19 cellular contexts compared by ENCODE assay signal in genomic region chr7:73646785-73647724, GRCh38. TPM values are rescaled to one million over a fixed set of nuclear protein-coding genes. Genes with fewer than 3 reads are reported as not detected.
A peak's percentile ranks its signal among the peaks of the same experiment; 100 is the strongest.
DNase-seq lines count a peak whose midpoint lies in the region; ATAC-seq, FAIRE-seq and TF ChIP-seq lines count a peak whose summit lies in the region.
"Had no signal": no experiment of that assay in that cellular context is flagged by ENCODE, and none has a peak within 500 bp of the region (broad histone marks: within the 10 kb centered on the region; RNA-seq: fewer than 3 reads in every experiment).

No MANE protein-coding gene starts in this region.

- no peak overlapping the region for H3K4me3 ChIP-seq in IMR-90 (ENCODE audit: insufficient read depth, low read depth, low read length)
- peak overlapping the region; percentile 65 for H3K4me3 ChIP-seq in neural cell (ENCODE audit: low read length)

- no peak overlapping the region for H4K8ac ChIP-seq in IMR-90 (ENCODE audit: low read depth in 2 of 2, low read length in 2 of 2)

- no peak overlapping the region for H2BK20ac ChIP-seq in IMR-90 (ENCODE audit: low read depth, low read length)

- peaks cover 6% of the 10 kb centered on the region for H3K4me1 Mint-ChIP-seq in CD4-positive, alpha-beta T cell (ENCODE audit: low read depth)

- H2AK5ac ChIP-seq in IMR-90 (ENCODE audit: low read depth, low read length), result no peak overlapping the region

- H3K79me2 ChIP-seq in neural cell (replicated peaks; ENCODE audit: insufficient read depth, low read length), result no peaks in the 10 kb centered on the region

- dilution Hi-C loops in IMR-90 (cut with HindIII; ENCODE audit: low sequenced_read_pairs, unreplicated experiment), result no loop called here

- H2AK9ac ChIP-seq in IMR-90 (replicated peaks; ENCODE audit: low read depth, low read length, poor library complexity), result no peak overlapping the region

- H3K4ac ChIP-seq in IMR-90 (ENCODE audit: low read depth, low read length), result no peak overlapping the region

- no peak overlapping the region for H4K91ac ChIP-seq in IMR-90 (ENCODE audit: insufficient read depth, low read depth, low read length)

- FAIRE-seq in RCC 7860 (lab: Jason Lieb, UNC), result no peak
- FAIRE-seq: pancreas had no signal

- no peak overlapping the region for H3K14ac ChIP-seq in IMR-90 (replicated peaks; ENCODE audit: low read depth, low read length)

- no CpG with 5 or more reads among the region's 16 CpGs for WGBS in IMR-90 (ENCODE audit: extremely low coverage in 2 of 2, insufficient read length in 1 of 2), 2 experiments

- H3K23ac ChIP-seq in IMR-90 (ENCODE audit: low read depth, low read length), result no peak overlapping the region

- H3K9me2 ChIP-seq in neural cell (ENCODE audit: insufficient read depth, low read length), result no peaks in the 10 kb centered on the region

- no peak for DNase-seq in CD4-positive, alpha-beta T cell
- DNase-seq in IMR-90 (no peak), EL (no peak), RCC 7860 (ENCODE audit: low spot score) (no peak), GM10248 (ENCODE audit: extremely low spot score) (no peak)
- DNase-seq: activated CD4-positive, CD25-positive, alpha-beta regulatory T cell; effector CD4-positive, alpha-beta T cell; GF-D8; Karpas-422; left lung; stimulated activated CD4-positive, alpha-beta T cell treated with anti-CD3 and anti-CD28 coated beads, Interleukin-1b, Interleukin-23, amount 100 ng/mL, for 48 hours had no signal

- no peaks in the 10 kb centered on the region for H3K79me1 ChIP-seq in IMR-90 (ENCODE audit: low read depth in 1 of 2, low read length in 2 of 2)

- H3K9me1 ChIP-seq in IMR-90 (ENCODE audit: insufficient read depth, low read length), result no peaks in the 10 kb centered on the region

- TF ChIP-seq EP300 in neural cell (conservative IDR thresholded peaks at IDR 0.05; ENCODE audit: poor library complexity, severe bottlenecking), result no peak

- peaks cover 76% of the 10 kb centered on the region for H3K27me3 Mint-ChIP-seq in CD4-positive, alpha-beta T cell

- no peaks in the 10 kb centered on the region for H3F3A ChIP-seq in neural cell (ENCODE audit: insufficient read depth, low read length, poor library complexity, severe bottlenecking)

- intact Hi-C loops in CD4-positive, alpha-beta T cell (cut with DNase I, micrococcal nuclease), result loop anchor here in 1 of 2 experiments (5.0 kb wide), 1 partner anchor 80 kb away; no protein-coding TSS in a partner anchor
- intact Hi-C loops in IMR-90 (cut with micrococcal nuclease), result no loop called here

- H4K5ac ChIP-seq in IMR-90 (ENCODE audit: low read depth, low read length), result no peak overlapping the region

- H3K9ac ChIP-seq in IMR-90 (ENCODE audit: low read depth, low read length) (no peak overlapping the region), neural cell (ENCODE audit: low read length) (no peak overlapping the region)

- TF ChIP-seq POLR2A in IMR-90 (IDR thresholded peaks at IDR 0.05; ENCODE audit: low read depth, low read length), result no peak

- TF ChIP-seq RAD21 in IMR-90 (IDR thresholded peaks at IDR 0.05; ENCODE audit: low read length) (no peak), neural cell (conservative IDR thresholded peaks at IDR 0.05) (no peak)

- CTCF ChIA-PET in CD4-positive, alpha-beta T cell (lab: Charles Lee), result interaction anchor here (0.5 kb wide), 1 partner anchor 134 kb away, joined by 3 read pairs; no protein-coding TSS in a partner anchor
- CTCF ChIA-PET in IMR-90 (lab: Yijun Ruan, JAX) (interaction anchor here (1.3 kb wide), 1 partner anchor 17 kb away, joined by 4 read pairs; no protein-coding TSS in a partner anchor), GM10248 (lab: Yijun Ruan, JAX) (interaction anchor here (1.4 to 3.7 kb wide), 2 partner anchors 9 to 40 kb away, joined by 3 to 11 read pairs; no protein-coding TSS in a partner anchor)

- no peak overlapping the region for H3K27ac Mint-ChIP-seq in CD4-positive, alpha-beta T cell

- no peaks in the 10 kb centered on the region for H3K9me3 Mint-ChIP-seq in CD4-positive, alpha-beta T cell

- no peaks in the 10 kb centered on the region; the same call in 1 of the 2 replicates for H3K4me1 ChIP-seq in IMR-90 (ENCODE audit: control insufficient read depth, insufficient read depth, low read length)
- H3K4me1 ChIP-seq: pancreas had no signal

- no peak overlapping the region for H2BK15ac ChIP-seq in IMR-90 (ENCODE audit: low read depth, low read length)

- TF ChIP-seq CTCF in CD4-positive, alpha-beta T cell (IDR thresholded peaks at IDR 0.05), result no peak
- TF ChIP-seq CTCF in IMR-90 (conservative IDR thresholded peaks at IDR 0.05; ENCODE audit: low read depth, low read length), result no peak
- TF ChIP-seq CTCF in neural cell (IDR thresholded peaks at IDR 0.05; ENCODE audit: poor library complexity, severe bottlenecking), result no peak
- TF ChIP-seq CTCF in GM10248 (IDR thresholded peaks at IDR 0.05; ENCODE audit: control extremely low read depth, extremely low read depth, low read depth, missing control alignments), result no peak

- no peak overlapping the region for H3K4me2 ChIP-seq in IMR-90 (ENCODE audit: low read depth, low read length)
- H3K4me2 ChIP-seq in neural cell (ENCODE audit: low read length), result no peak overlapping the region

- no TSS peak for BruUV-seq in IMR-90 (replicated peaks; lab: Mats Ljungman, UMichigan)

- no peaks in the 10 kb centered on the region for H3K36me3 ChIP-seq in IMR-90 (ENCODE audit: control insufficient read depth, insufficient read depth, low read length)
- H3K36me3 ChIP-seq in neural cell (ENCODE audit: insufficient read depth, low read length), result no peaks in the 10 kb centered on the region
- H3K36me3 ChIP-seq: ascending aorta, gastroesophageal sphincter, left lung, pancreas had no signal

- no peak for ATAC-seq in CD4-positive, alpha-beta T cell (ENCODE audit: poor library complexity)
- ATAC-seq in IMR-90 (ENCODE audit: low read depth) (no peak), esophagus mucosa (peak; percentile 6), GM21360 (IDR thresholded peaks at IDR 0.05; ENCODE audit: unreplicated experiment) (no peak)

- no peak overlapping the region for H3K18ac ChIP-seq in IMR-90 (ENCODE audit: low read depth, low read length)

- no peak overlapping the region for H3K27ac ChIP-seq in CD4-positive, alpha-beta T cell (ENCODE audit: low read depth, low read length)
- H3K27ac ChIP-seq in IMR-90 (ENCODE audit: insufficient read depth, low read length), result no peak overlapping the region
- H3K27ac ChIP-seq in neural cell (ENCODE audit: low read length), result no peak overlapping the region
- H3K27ac ChIP-seq: ascending aorta, gastroesophageal sphincter, left lung, pancreas, SK-N-MC had no signal

- POLR2A ChIA-PET in CD4-positive, alpha-beta T cell (lab: Charles Lee), result no interaction called here
- POLR2A ChIA-PET in IMR-90 (lab: Charles Lee; ENCODE audit: unreplicated experiment), result no interaction called here
- POLR2A ChIA-PET in GM10248 (lab: Yijun Ruan, JAX), result no interaction called here

- H3K36me3 Mint-ChIP-seq in CD4-positive, alpha-beta T cell (ENCODE audit: low read depth), result no peaks in the 10 kb centered on the region

- no peak overlapping the region for H2BK120ac ChIP-seq in IMR-90 (ENCODE audit: low read depth, low read length)

- peak overlapping the region; percentile 25 for H3K4me3 Mint-ChIP-seq in CD4-positive, alpha-beta T cell

- H3K27me3 ChIP-seq in CD4-positive, alpha-beta T cell (ENCODE audit: control insufficient read depth, insufficient read depth, low read length), result peaks cover 57% of the 10 kb centered on the region
- H3K27me3 ChIP-seq in IMR-90 (ENCODE audit: control insufficient read depth, insufficient read depth, low read length), result peaks cover 78% of the 10 kb centered on the region
- peaks cover 44% of the 10 kb centered on the region for H3K27me3 ChIP-seq in neural cell (ENCODE audit: insufficient read depth, low read depth, low read length)
- H3K27me3 ChIP-seq: pancreas had no signal

- in situ Hi-C loops in IMR-90 (cut with MboI; ENCODE audit: low sequenced_read_pairs), result no loop called here

- H3K56ac ChIP-seq in IMR-90 (ENCODE audit: extremely low read depth, insufficient read depth, low read length), result no peak overlapping the region

- H2AFZ ChIP-seq in IMR-90 (replicated peaks; ENCODE audit: low read length, poor library complexity) (peak overlapping the region; percentile 63), neural cell (ENCODE audit: low read depth, low read length) (no peak overlapping the region)

- H2BK5ac ChIP-seq in IMR-90 (ENCODE audit: low read depth, low read length, poor library complexity, severe bottlenecking), result no peak overlapping the region

- peaks cover under 1% of the 10 kb centered on the region for H3K9me3 ChIP-seq in CD4-positive, alpha-beta T cell (ENCODE audit: control insufficient read depth, low read length)
- H3K9me3 ChIP-seq in IMR-90 (ENCODE audit: control insufficient read depth, insufficient read depth, low read length) (no peaks in the 10 kb centered on the region), neural cell (ENCODE audit: low read length) (no peaks in the 10 kb centered on the region)
- H3K9me3 ChIP-seq: ascending aorta, pancreas had no signal

- H4K20me1 ChIP-seq in IMR-90 (ENCODE audit: insufficient read depth, low read length) (no peaks in the 10 kb centered on the region), neural cell (ENCODE audit: insufficient read depth) (no peaks in the 10 kb centered on the region)

RNA-seq across cellular contexts. Expression of gene VPS37D, which starts 20.6 kb away (rescaled TPM):
- under 1 TPM; 0.81 to 0.96 TPM for total RNA-seq in CD4-positive, alpha-beta T cell
- total RNA-seq in IMR-90 (2012; rRNA removed), result 2.3 and 2.8 TPM in 2 replicates
- 3.1 and 4.8 TPM in 2 replicates for polyA plus RNA-seq in IMR-90 (2012; rRNA removed)
- polyA plus RNA-seq in IMR-90 (2012; cell fraction: cytosol; rRNA removed), result 4.4 and 4.9 TPM in 2 replicates
- polyA plus RNA-seq in IMR-90 (2012; cell fraction: nucleus; rRNA removed; ENCODE audit: low replicate concordance), result 2.2 and 3.8 TPM in 2 replicates
- total RNA-seq in esophagus mucosa, result 0.32 TPM
- 52.7 and 56.3 TPM in 2 replicates for polyA plus RNA-seq in neural cell
- 31.1 and 36.5 TPM in 2 replicates for polyA minus RNA-seq in neural cell
- polyA plus RNA-seq: CD14-positive monocyte had no signal

RNA-seq across cellular contexts. Expression of gene MLXIPL, which starts 22.7 kb away (rescaled TPM):
- total RNA-seq in CD4-positive, alpha-beta T cell, result not detected
- not detected in 2 replicates for total RNA-seq in IMR-90 (2012; rRNA removed)
- not detected in 2 replicates for polyA plus RNA-seq in IMR-90 (2012; rRNA removed)
- not detected in 2 replicates for polyA plus RNA-seq in IMR-90 (2012; cell fraction: cytosol; rRNA removed)
- 0.03 TPM in 1 of 2 replicates, not detected in the other for polyA plus RNA-seq in IMR-90 (2012; cell fraction: nucleus; rRNA removed; ENCODE audit: low replicate concordance)
- total RNA-seq in esophagus mucosa, result 0.52 TPM
- polyA plus RNA-seq in neural cell, result 1.8 TPM in 1 of 2 replicates, not detected in the other
- polyA minus RNA-seq in neural cell, result not detected in 2 replicates

RNA-seq across cellular contexts. Expression of gene DNAJC30, which starts 36.2 kb away (rescaled TPM):
- 10 to 100 TPM; 14.0 to 14.4 TPM for total RNA-seq in CD4-positive, alpha-beta T cell
- total RNA-seq in IMR-90 (2012; rRNA removed) (1.6 and 1.7 TPM in 2 replicates), esophagus mucosa (7.3 TPM)
- polyA plus RNA-seq in IMR-90 (2012; rRNA removed) (9.0 and 10.6 TPM in 2 replicates), neural cell (1.1 and 1.3 TPM in 2 replicates)
- 14.3 and 19.4 TPM in 2 replicates for polyA plus RNA-seq in IMR-90 (2012; cell fraction: cytosol; rRNA removed)
- 4.8 and 8.4 TPM in 2 replicates for polyA plus RNA-seq in IMR-90 (2012; cell fraction: nucleus; rRNA removed; ENCODE audit: low replicate concordance)
- polyA minus RNA-seq in neural cell, result 3.1 and 4.1 TPM in 2 replicates

RNA-seq across cellular contexts. Expression of gene BUD23, which starts 36.3 kb away (rescaled TPM):
- total RNA-seq in CD4-positive, alpha-beta T cell, result 100 to 1,000 TPM in 1 of 2 experiments, 10 to 100 TPM in 1; 96.1 to 103 TPM
- total RNA-seq in IMR-90 (2012; rRNA removed), result 35.7 and 40.8 TPM in 2 replicates
- polyA plus RNA-seq in IMR-90 (2012; rRNA removed), result 65.2 and 72.2 TPM in 2 replicates
- polyA plus RNA-seq in IMR-90 (2012; cell fraction: cytosol; rRNA removed), result 58.5 and 82.9 TPM in 2 replicates
- 42.2 and 57.7 TPM in 2 replicates for polyA plus RNA-seq in IMR-90 (2012; cell fraction: nucleus; rRNA removed; ENCODE audit: low replicate concordance)
- total RNA-seq in esophagus mucosa, result 39.2 TPM
- polyA plus RNA-seq in neural cell, result 75.9 and 82.9 TPM in 2 replicates
- 29.9 and 33.5 TPM in 2 replicates for polyA minus RNA-seq in neural cell
